In genomic region chr13:22040810-22041364, GRCh38 we compare ENCODE assay signal across 11 cellular contexts.
DNase-seq lines count a peak whose midpoint lies in the region; ATAC-seq, FAIRE-seq and TF ChIP-seq lines count a peak whose summit lies in the region.
"Had no signal": no experiment of that assay in that cellular context is flagged by ENCODE, and none has a peak within 500 bp of the region (broad histone marks: within the 10 kb centered on the region; RNA-seq: fewer than 3 reads in every experiment).

No MANE protein-coding gene starts in this region.

- H3K36me3 Mint-ChIP-seq in T-helper 1 cell treated with Interleukin-12 subunit alpha and Interleukin-12 subunit beta and Interleukin-4 antibody, amounts not matched to agents 30 μg/mL and 1 μg/mL, for 36 hours (ENCODE audit: low read depth): no peaks in the 10 kb centered on the region
- no peaks in the 10 kb centered on the region for H3K36me3 Mint-ChIP-seq in endothelial cell (ENCODE audit: low read depth, unreplicated experiment)

- H3K9me3 Mint-ChIP-seq in T-helper 1 cell treated with Interleukin-12 subunit alpha and Interleukin-12 subunit beta and Interleukin-4 antibody, amounts not matched to agents 30 μg/mL and 1 μg/mL, for 36 hours: no peaks in the 10 kb centered on the region
- H3K9me3 Mint-ChIP-seq in endothelial cell (ENCODE audit: unreplicated experiment): no peaks in the 10 kb centered on the region

- DNase-seq in T-helper 1 cell (no peak), SK-MEL-5 (ENCODE audit: low read depth, low spot score) (peak; percentile 41), endothelial cell (ENCODE audit: low spot score) (peak; percentile 33), pancreas (peak in 2 of 6 donors; percentile 23 to 45), uterus (no peak), NCI-H82 (lab: John Stamatoyannopoulos, UW) (no peak), WERI-Rb-1 (no peak)
- DNase-seq: activated CD4-positive, alpha-beta T cell treated with anti-CD3 and anti-CD28 coated beads, Interleukin-2, amount 50 U/mL, for 48 hours; dermis blood vessel endothelial cell; GDM1 had no signal

- H3K27ac Mint-ChIP-seq in T-helper 1 cell treated with Interleukin-12 subunit alpha and Interleukin-12 subunit beta and Interleukin-4 antibody, amounts not matched to agents 30 μg/mL and 1 μg/mL, for 36 hours: no peak overlapping the region
- H3K27ac Mint-ChIP-seq in endothelial cell (ENCODE audit: unreplicated experiment): peak overlapping the region; percentile 84

- no peak overlapping the region for H3K4me3 ChIP-seq in pancreas
- H3K4me3 ChIP-seq in uterus: no peak overlapping the region
- no peak overlapping the region for H3K4me3 ChIP-seq in WERI-Rb-1 (ENCODE audit: low read depth, low read length)

- TF ChIP-seq CTCF in endothelial cell (IDR thresholded peaks at IDR 0.05; ENCODE audit: unreplicated experiment) (no peak), pancreas (IDR thresholded peaks at IDR 0.05) (no peak), uterus (IDR thresholded peaks at IDR 0.05) (no peak), WERI-Rb-1 (IDR thresholded peaks at IDR 0.05; ENCODE audit: low read depth, low read length) (no peak)

- H3K27ac ChIP-seq in pancreas (no peak overlapping the region), uterus (no peak overlapping the region), WERI-Rb-1 (no peak overlapping the region)

- intact Hi-C loops in pancreas (cut with DNase I) (no loop called here), uterus (cut with DNase I; ENCODE audit: low total_unique reads) (no loop called here)

- H3K9me3 ChIP-seq in pancreas (no peaks in the 10 kb centered on the region), uterus (no peaks in the 10 kb centered on the region), WERI-Rb-1 (ENCODE audit: severe bottlenecking) (no peaks in the 10 kb centered on the region)

- H3K4me1 ChIP-seq in pancreas (no peaks in the 10 kb centered on the region), uterus (no peaks in the 10 kb centered on the region)

- in situ Hi-C loops in SK-MEL-5 (cut with HindIII; ENCODE audit: low pct_unique_long_range_greater_than_20kb, low sequenced_read_pairs): no loop called here

- peak overlapping the region; percentile 84 for H3K4me3 Mint-ChIP-seq in T-helper 1 cell treated with Interleukin-12 subunit alpha and Interleukin-12 subunit beta and Interleukin-4 antibody, amounts not matched to agents 30 μg/mL and 1 μg/mL, for 36 hours
- peak overlapping the region; percentile 92 for H3K4me3 Mint-ChIP-seq in endothelial cell (ENCODE audit: unreplicated experiment)

- TF ChIP-seq POLR2A in uterus (IDR thresholded peaks at IDR 0.05): no peak

- no peaks in the 10 kb centered on the region for H3K27me3 Mint-ChIP-seq in T-helper 1 cell treated with Interleukin-12 subunit alpha and Interleukin-12 subunit beta and Interleukin-4 antibody, amounts not matched to agents 30 μg/mL and 1 μg/mL, for 36 hours (ENCODE audit: low read depth)
- no peaks in the 10 kb centered on the region for H3K27me3 Mint-ChIP-seq in endothelial cell (ENCODE audit: unreplicated experiment)

- no peak for FAIRE-seq in pancreas (lab: Jason Lieb, UNC)

- H3K36me3 ChIP-seq in pancreas (no peaks in the 10 kb centered on the region), uterus (no peaks in the 10 kb centered on the region), WERI-Rb-1 (no peaks in the 10 kb centered on the region)

- peaks cover 2% of the 10 kb centered on the region for H3K4me1 Mint-ChIP-seq in T-helper 1 cell treated with Interleukin-12 subunit alpha and Interleukin-12 subunit beta and Interleukin-4 antibody, amounts not matched to agents 30 μg/mL and 1 μg/mL, for 36 hours (ENCODE audit: low read depth)
- no peaks in the 10 kb centered on the region for H3K4me1 Mint-ChIP-seq in endothelial cell (ENCODE audit: unreplicated experiment)

- WGBS in pancreas, 2 donors: 84 to 87% methylated on average over 23 of the region's 23 CpGs

- H3K27me3 ChIP-seq in pancreas (no peaks in the 10 kb centered on the region), uterus (no peaks in the 10 kb centered on the region), WERI-Rb-1 (ENCODE audit: insufficient read depth, low read depth, severe bottlenecking) (peaks cover 91% of the 10 kb centered on the region)

- peak in 3 of 4 donors; percentile 72 to 96 (median 82) for ATAC-seq in pancreas

Comparison
In these comparisons a context has a peak if more than half of its experiments do, and no peak if none do; other contexts are left out.
1. DNase-seq: peak in SK-MEL-5 (single experiment) and endothelial cell (single experiment); none in T-helper 1 cell (0 of 5), uterus (0 of 2), NCI-H82 (single experiment) and WERI-Rb-1 (single experiment).